ENCODE assay signal across 8 cellular contexts in the genomic region with DNA sequence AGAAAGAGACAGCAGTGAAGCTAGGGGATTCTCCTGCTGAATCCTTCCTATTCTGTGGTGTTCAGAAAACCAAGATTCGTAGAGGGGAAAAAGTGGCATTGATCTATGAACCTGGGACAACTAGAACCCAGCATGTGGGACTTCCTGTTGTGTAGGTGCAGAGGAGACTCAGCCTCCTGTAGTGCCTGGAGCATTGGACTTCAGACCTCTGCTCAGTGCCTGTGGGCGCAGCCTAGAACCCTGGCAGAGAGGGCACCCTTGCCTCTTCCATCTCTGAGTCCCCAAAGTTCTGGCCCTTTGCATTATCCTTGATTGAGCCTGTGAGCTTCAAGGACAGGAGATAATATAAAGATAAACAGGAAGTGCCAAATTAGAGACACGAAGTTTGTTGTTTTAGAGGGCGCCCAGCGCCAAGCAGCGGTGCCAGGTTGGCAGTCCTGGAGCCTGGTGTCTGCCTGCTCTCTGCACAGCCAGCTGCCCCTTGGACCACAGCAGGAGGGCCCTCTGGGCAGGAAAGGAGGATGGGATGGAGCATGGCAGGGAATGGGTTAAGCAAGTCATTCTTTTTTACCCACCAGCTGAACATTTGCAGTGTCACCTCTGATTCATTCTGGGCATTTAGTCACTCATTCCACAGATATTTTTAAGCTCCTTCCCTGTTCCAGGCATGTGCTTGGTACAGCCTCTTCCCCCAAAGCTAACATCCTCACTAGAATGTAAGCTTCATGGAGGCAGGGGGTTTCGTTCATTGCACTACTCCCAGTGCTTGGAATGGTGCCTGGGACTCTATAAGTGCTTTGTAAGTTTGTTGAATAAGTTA. TPM values are rescaled to one million over a fixed set of nuclear protein-coding genes. Genes with fewer than 3 reads are reported as not detected.
DNase-seq lines count a peak whose midpoint lies in the region; FAIRE-seq and TF ChIP-seq lines count a peak whose summit lies in the region.
"Had no signal": no experiment of that assay in that cellular context is flagged by ENCODE, and none has a peak within 500 bp of the region (broad histone marks: within the 10 kb centered on the region; RNA-seq: fewer than 3 reads in every experiment).

No MANE protein-coding gene starts in this region.

- no peaks in the 10 kb centered on the region for H3K9me3 ChIP-seq in testis

- no peak for FAIRE-seq in frontal cortex (lab: Jason Lieb, UNC)

- H3K36me3 ChIP-seq in testis (ENCODE audit: low read depth, missing control alignments), result no peaks in the 10 kb centered on the region

- no peak overlapping the region for H3K27ac ChIP-seq in testis

- TF ChIP-seq CTCF in AG09319 (IDR thresholded peaks at IDR 0.05; ENCODE audit: low read depth, low read length) (no peak), fibroblast of mammary gland (conservative IDR thresholded peaks at IDR 0.05; ENCODE audit: control insufficient read depth, insufficient read depth, low read depth, low read length) (no peak), testis (IDR thresholded peaks at IDR 0.05) (no peak)

- H3K4me1 ChIP-seq in testis, result no peaks in the 10 kb centered on the region

- no peaks in the 10 kb centered on the region for H3K27me3 ChIP-seq in testis

- H3K4me3 ChIP-seq in fibroblast of mammary gland (ENCODE audit: control insufficient read depth, low read depth, low read length) (no peak overlapping the region), testis (no peak overlapping the region)

- DNase-seq in AG09319 (ENCODE audit: extremely low read depth, low read depth) (peak; percentile 16), MV-4-11 (lab: John Stamatoyannopoulos, UW) (peak; percentile 26), fibroblast of mammary gland (ENCODE audit: low read depth) (peak; percentile 85), testis (no peak), frontal cortex (ENCODE audit: low spot score in 2 of 2) (no peak), activated gamma-delta T cell treated with Interleukin-2 at 50 U/mL for 16 hours (no peak)
- DNase-seq: activated naive CD4-positive, alpha-beta T cell treated with anti-CD3 and anti-CD28 coated beads for 36 hours had no signal

- WGBS in testis, 2 donors, result 79 to 83% methylated on average over 7 of the region's 7 CpGs

- no peak for TF ChIP-seq POLR2A in testis (IDR thresholded peaks at IDR 0.05)

- intact Hi-C loops in testis (cut with DNase I; ENCODE audit: low total_unique reads), result no loop called here

RNA-seq across cellular contexts. Expression of gene SP6, which starts 11.9 kb away (rescaled TPM):
- under 1 TPM; 0.31 to 0.43 TPM for total RNA-seq in testis
- 0.79 TPM for polyA plus RNA-seq in testis (ENCODE audit: insufficient read depth, low read depth, low replicate concordance)
- not detected for total RNA-seq in frontal cortex

RNA-seq across cellular contexts. Expression of gene SCRN2, which starts 21.8 kb away (rescaled TPM):
- total RNA-seq in testis, result 10 to 100 TPM; 31.0 to 38.0 TPM
- polyA plus RNA-seq in testis (ENCODE audit: insufficient read depth, low read depth, low replicate concordance), result 25.6 TPM
- total RNA-seq in frontal cortex, result 24.1 TPM

RNA-seq across cellular contexts. Expression of gene LRRC46, which starts 31.4 kb away (rescaled TPM):
- total RNA-seq in testis, result 10 to 100 TPM; 18.4 to 28.3 TPM
- 147 TPM for polyA plus RNA-seq in testis (ENCODE audit: insufficient read depth, low read depth, low replicate concordance)
- not detected for total RNA-seq in frontal cortex
- total RNA-seq: urinary bladder had no signal

RNA-seq across cellular contexts. Expression of gene MRPL10, which starts 31.5 kb away (rescaled TPM):
- total RNA-seq in testis (10 to 100 TPM; 47.1 to 47.4 TPM), frontal cortex (6.9 TPM)
- polyA plus RNA-seq in testis (ENCODE audit: insufficient read depth, low read depth, low replicate concordance), result 51.5 TPM

RNA-seq across cellular contexts. Expression of gene SP2, which starts 33.2 kb away (rescaled TPM):
- total RNA-seq in testis (10 to 100 TPM; 18.9 to 23.5 TPM), frontal cortex (0.82 TPM)
- polyA plus RNA-seq in testis (ENCODE audit: insufficient read depth, low read depth, low replicate concordance), result 35.0 TPM

Comparison
In these comparisons a context has a peak if more than half of its experiments do, and no peak if none do; other contexts are left out.
1. DNase-seq: peak in AG09319 (single experiment), MV-4-11 (single experiment) and fibroblast of mammary gland (single experiment); none in testis (single experiment), frontal cortex (0 of 2) and activated gamma-delta T cell treated with Interleukin-2 at 50 U/mL for 16 hours (single experiment).
2. RNA of gene LRRC46, which starts 31.4 kb away (total RNA-seq): 18.4 to 28.3 TPM in testis; not detected in frontal cortex (single experiment); every median in the first group is over 10 times any median in the second.